Comparison of ENCODE assay signal across 8 cellular contexts in genomic region chr9:86282077-86282978, GRCh38. TPM values are rescaled to one million over a fixed set of nuclear protein-coding genes. Genes with fewer than 3 reads are reported as not detected.
DNase-seq lines count a peak whose midpoint lies in the region; ATAC-seq, FAIRE-seq and TF ChIP-seq lines count a peak whose summit lies in the region.

Gene ISCA1, minus strand, starts transcription at chr9:86282538. Its CDS starts 80 bp downstream, at chr9:86282458.

- DNase-seq in ELF-1 (ENCODE audit: low read depth, low spot score) (peak; percentile 96), H54 (ENCODE audit: insufficient read length, low spot score) (peak; percentile 92), LoVo (ENCODE audit: low spot score) (peak; percentile 92), RWPE1 (ENCODE audit: low spot score) (peak; percentile 90), fibroblast of peridontal ligament (ENCODE audit: extremely low read depth) (peak; percentile 86)
- peak; percentile 98 for DNase-seq in activated T-helper 9 cell treated with anti-CD3 and anti-CD28 coated beads, Interleukin-2, amount 50 U/mL, for 16 hours (ENCODE audit: low read depth)
- DNase-seq in natural killer cell treated with Interleukin-12 subunit alpha and Interleukin-12 subunit beta and Interleukin-15 and Interleukin-18, amount 100 ng/mL, for 72 hours (ENCODE audit: low spot score), result peak; percentile 97
- peak; percentile 99 for DNase-seq in stimulated activated naive CD8-positive, alpha-beta T cell treated with anti-CD3 and anti-CD28 coated beads, Interleukin-15, Interleukin-2, amounts not matched to agents 100 U/mL and 50 U/mL, for 24 hours

- H3K4me3 Mint-ChIP-seq in natural killer cell treated with Interleukin-12 subunit alpha and Interleukin-12 subunit beta and Interleukin-15 and Interleukin-18, amount 100 ng/mL, for 72 hours, result peak within 1 kb of the TSS; percentile 94

- H3K36me3 Mint-ChIP-seq in natural killer cell treated with Interleukin-12 subunit alpha and Interleukin-12 subunit beta and Interleukin-15 and Interleukin-18, amount 100 ng/mL, for 72 hours, result no peaks in the 10 kb centered on the region

- TF ChIP-seq CTCF in RWPE1 (conservative IDR thresholded peaks at IDR 0.05; ENCODE audit: low read depth), result no peak

- POLR2A ChIA-PET in RWPE1 (lab: Yijun Ruan, JAX; ENCODE audit: low non-redundant PET), result interaction anchor here (1.1 to 1.4 kb wide), 2 partner anchors 17 to 69 kb away, joined by 3 to 4 read pairs; no protein-coding TSS in a partner anchor

- peaks cover 27 to 31% of the 10 kb centered on the region in 2 donors for H3K4me1 Mint-ChIP-seq in natural killer cell treated with Interleukin-12 subunit alpha and Interleukin-12 subunit beta and Interleukin-15 and Interleukin-18, amount 100 ng/mL, for 72 hours (ENCODE audit: low read depth in 2 of 2)

- no peaks in the 10 kb centered on the region for H3K9me3 Mint-ChIP-seq in natural killer cell treated with Interleukin-12 subunit alpha and Interleukin-12 subunit beta and Interleukin-15 and Interleukin-18, amount 100 ng/mL, for 72 hours

- peak; percentile 93 to 94 for ATAC-seq in natural killer cell treated with Interleukin-12 subunit alpha and Interleukin-12 subunit beta and Interleukin-15 and Interleukin-18, amount 100 ng/mL, for 72 hours
- ATAC-seq in stimulated activated naive CD8-positive, alpha-beta T cell treated with anti-CD3 and anti-CD28 coated beads, Interleukin-15, Interleukin-2, amounts not matched to agents 100 U/mL and 50 U/mL, for 24 hours, result peak; percentile 89

- CTCF ChIA-PET in RWPE1 (lab: Yijun Ruan, JAX), result no interaction called here

- H3K27me3 Mint-ChIP-seq in natural killer cell treated with Interleukin-12 subunit alpha and Interleukin-12 subunit beta and Interleukin-15 and Interleukin-18, amount 100 ng/mL, for 72 hours, result no peaks in the 10 kb centered on the region

- TF ChIP-seq POLR2A in H54 (IDR thresholded peaks at IDR 0.05; ENCODE audit: low read depth, low read length), result peak; percentile 88; the same call in 1 of the 2 replicates

- no peak for FAIRE-seq in H54 (lab: Jason Lieb, UNC)

- H3K27ac ChIP-seq in RWPE1, result peak within 1 kb of the TSS; percentile 94

- peak within 1 kb of the TSS; percentile 91 to 94 for H3K27ac Mint-ChIP-seq in natural killer cell treated with Interleukin-12 subunit alpha and Interleukin-12 subunit beta and Interleukin-15 and Interleukin-18, amount 100 ng/mL, for 72 hours

RNA-seq across cellular contexts. Expression of gene ISCA1, which starts in this region (rescaled TPM):
- 10 to 100 TPM; 18.9 to 20.9 TPM for total RNA-seq in natural killer cell treated with Interleukin-12 subunit alpha and Interleukin-12 subunit beta and Interleukin-15 and Interleukin-18, amount 100 ng/mL, for 72 hours

Comparison
In these comparisons a context has a peak if more than half of its experiments do, and no peak if none do; other contexts are left out.
1. Peak in every context shown above with its lines: DNase-seq, ATAC-seq and H3K27ac ChIP-seq.